ENCODE assay signal across 27 cellular contexts in the genomic region with DNA sequence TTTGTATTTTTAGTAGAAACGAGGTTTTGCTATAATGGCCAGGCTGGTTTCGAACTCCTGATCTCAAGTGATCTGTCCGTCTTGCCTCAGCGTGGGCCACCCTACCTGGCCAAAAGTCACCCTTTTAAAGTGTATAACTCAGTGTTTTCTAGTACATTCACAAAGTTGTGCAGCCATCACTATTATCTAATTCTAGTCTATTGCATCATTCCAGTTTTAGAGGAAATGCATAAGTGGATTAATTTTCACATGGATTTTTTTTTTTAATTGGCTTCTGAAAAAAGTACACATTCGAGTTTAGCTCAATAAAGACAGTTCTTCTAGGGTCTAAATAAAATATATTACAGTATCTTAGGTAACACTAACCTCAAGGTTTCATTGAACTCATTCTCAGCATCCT. TPM values are rescaled to one million over a fixed set of nuclear protein-coding genes. Genes with fewer than 3 reads are reported as not detected.
DNase-seq lines count a peak whose midpoint lies in the region; ATAC-seq, FAIRE-seq and TF ChIP-seq lines count a peak whose summit lies in the region.
"Had no signal": no experiment of that assay in that cellular context is flagged by ENCODE, and none has a peak within 500 bp of the region (broad histone marks: within the 10 kb centered on the region; RNA-seq: fewer than 3 reads in every experiment).

No MANE protein-coding gene starts in this region.

- H2BK5ac ChIP-seq in H9 (ENCODE audit: insufficient read length, low read length) = no peak overlapping the region

- H3T11ph ChIP-seq in H9 (ENCODE audit: low read length) = no peak overlapping the region

- no peak overlapping the region for H3K14ac ChIP-seq in H9 (ENCODE audit: insufficient read depth, low read length)

- H4K8ac ChIP-seq in H9 (replicated peaks; ENCODE audit: insufficient read length, low read depth, low read length) = no peak overlapping the region

- H4K5ac ChIP-seq in H9 (ENCODE audit: insufficient read length, low read depth, low read length) = no peak overlapping the region

- H3K23me2 ChIP-seq in H9 (ENCODE audit: insufficient read length, low read depth, low read length, poor library complexity, severe bottlenecking) = peaks cover 10% of the 10 kb centered on the region

- no peak overlapping the region for H4K91ac ChIP-seq in H9 (ENCODE audit: insufficient read length, low read depth, low read length)

- H3K36me3 Mint-ChIP-seq in H9 (ENCODE audit: insufficient read depth in 1 of 3, low read depth in 3 of 3) = peaks cover 0 to 5% (median 1%) of the 10 kb centered on the region in 3 experiments; a peak in 3 of 7 replicates
- H3K36me3 Mint-ChIP-seq: CD14-positive monocyte; CD4-positive, CD25-positive, alpha-beta regulatory T cell had no signal

- no peak for TF ChIP-seq RAD21 in HepG2 (CRISPR knock-in tag; IDR thresholded peaks at IDR 0.05)

- H3K56ac ChIP-seq in H9 (ENCODE audit: insufficient read length, low read depth, low read length) = no peak overlapping the region

- no peak overlapping the region for H3K27ac Mint-ChIP-seq in H9
- H3K27ac Mint-ChIP-seq: CD14-positive monocyte; CD4-positive, alpha-beta memory T cell; CD4-positive, CD25-positive, alpha-beta regulatory T cell; CD8-positive, alpha-beta memory T cell had no signal

- H3K4me2 ChIP-seq in HepG2 (ENCODE audit: low read depth, low read length) (no peak overlapping the region), Karpas-422 (ENCODE audit: low read depth, low read length, poor library complexity, severe bottlenecking) (no peak overlapping the region), H9 (ENCODE audit: insufficient read depth, insufficient read length, low read length) (no peak overlapping the region)
- H3K4me2 ChIP-seq: A549, BLaER1 had no signal

- WGBS in HepG2 (ENCODE audit: low lambda C conversion rate) = 86% methylated on average over 5 of the region's 5 CpGs
- WGBS in right lobe of liver (ENCODE audit: insufficient coverage, low coverage, low lambda C conversion rate, missing lambda C conversion rate) = 85% methylated on average over 5 of the region's 5 CpGs
- no CpG with 5 or more reads among the region's 5 CpGs for WGBS in H9 (ENCODE audit: extremely low coverage, insufficient read length, low lambda C conversion rate)

- H3K79me2 ChIP-seq in HepG2 (ENCODE audit: insufficient read depth, low read length) (peaks cover 10% of the 10 kb centered on the region), Karpas-422 (ENCODE audit: low read length) (peaks cover 15% of the 10 kb centered on the region), H9 (ENCODE audit: insufficient read depth, low read length) (peaks cover 4% of the 10 kb centered on the region; the same call in 1 of the 2 replicates)

- H3K4ac ChIP-seq in H9 (ENCODE audit: low read depth, low read length) = no peak overlapping the region

- ATAC-seq in HepG2 (no peak), right lobe of liver (no peak), GM21576 (IDR thresholded peaks at IDR 0.05; ENCODE audit: unreplicated experiment) (no peak)
- ATAC-seq: A549, GM12878 had no signal

- H3K4me1 ChIP-seq in HepG2 (ENCODE audit: insufficient read depth, low read length) = peaks cover 7% of the 10 kb centered on the region
- H3K4me1 ChIP-seq in right lobe of liver = peaks cover 0 to 5% (median under 1%) of the 10 kb centered on the region in 4 donors
- H3K4me1 ChIP-seq in Karpas-422 (ENCODE audit: low read length) = peaks cover 9% of the 10 kb centered on the region
- H3K4me1 ChIP-seq in H9 (ENCODE audit: insufficient read depth, low read length) = no peaks in the 10 kb centered on the region
- H3K4me1 ChIP-seq: BE2C had no signal

- no peak overlapping the region for H2BK120ac ChIP-seq in H9 (ENCODE audit: low read depth, low read length, poor library complexity, severe bottlenecking)

- H3K4me3 Mint-ChIP-seq in H9 = no peak overlapping the region
- H3K4me3 Mint-ChIP-seq: CD14-positive monocyte; CD4-positive, alpha-beta memory T cell; CD4-positive, CD25-positive, alpha-beta regulatory T cell had no signal

- no peaks in the 10 kb centered on the region for H3K79me1 ChIP-seq in H9 (ENCODE audit: insufficient read depth, low read depth, low read length, poor library complexity, severe bottlenecking)

- TF ChIP-seq EP300 in HepG2 (IDR thresholded peaks at IDR 0.05; ENCODE audit: low read depth in 2 of 2, low read length in 2 of 2) (no peak), HepG2 (CRISPR knock-in tag; IDR thresholded peaks at IDR 0.05; ENCODE audit: borderline replicate concordance) (no peak)

- H3K23ac ChIP-seq in H9 (ENCODE audit: insufficient read length, low read depth, low read length) = no peak overlapping the region

- intact Hi-C loops in HepG2 (cut with micrococcal nuclease; ENCODE audit: unreplicated experiment) (no loop called here), right lobe of liver (cut with DNase I) (no loop called here), posterior vena cava (cut with DNase I) (no loop called here)

- no peak overlapping the region for H2BK15ac ChIP-seq in H9 (ENCODE audit: low read depth, low read length)

- no peak overlapping the region for H3K27ac ChIP-seq in HepG2 (ENCODE audit: extremely low read length, insufficient read depth, low read length)
- no peak overlapping the region for H3K27ac ChIP-seq in right lobe of liver
- H3K27ac ChIP-seq in Karpas-422 (ENCODE audit: low read length) = no peak overlapping the region
- H3K27ac ChIP-seq in H9 (ENCODE audit: insufficient read length, low read depth, low read length) = no peak overlapping the region
- H3K27ac ChIP-seq: 22Rv1, A549, BLaER1 had no signal

- POLR2A ChIA-PET in HepG2 (lab: Yijun Ruan, JAX) = no interaction called here

- no TSS peak for BruUV-seq in HepG2 (replicated peaks; lab: Mats Ljungman, UMichigan)

- no peak overlapping the region for H2BK12ac ChIP-seq in H9 (ENCODE audit: insufficient read length, low read depth, low read length)

- no peak overlapping the region for H3K18ac ChIP-seq in H9 (ENCODE audit: insufficient read length, low read depth, low read length)

- H3K9ac ChIP-seq in HepG2 (ENCODE audit: insufficient read depth, low read depth, low read length) (no peak overlapping the region), Karpas-422 (ENCODE audit: low read length) (no peak overlapping the region), H9 (ENCODE audit: extremely low read depth, insufficient read length, low read length) (no peak overlapping the region)
- H3K9ac ChIP-seq: BLaER1 had no signal

- CTCF ChIA-PET in HepG2 (lab: Yijun Ruan, JAX; ENCODE audit: low intra/inter-chr PET ratio, low total read pairs) = no interaction called here

- H3K27me3 ChIP-seq in HepG2 (ENCODE audit: control insufficient read depth in 1 of 2, insufficient read depth in 2 of 2, low read length in 2 of 2) = no peaks in the 10 kb centered on the region; a peak in 1 of 5 replicates
- H3K27me3 ChIP-seq in right lobe of liver = no peaks in the 10 kb centered on the region
- no peaks in the 10 kb centered on the region for H3K27me3 ChIP-seq in Karpas-422 (ENCODE audit: low read length)
- no peaks in the 10 kb centered on the region for H3K27me3 ChIP-seq in H9 (ENCODE audit: insufficient read depth, low read length)
- H3K27me3 ChIP-seq: BE2C, BLaER1 had no signal

- no peak overlapping the region for H2AFZ ChIP-seq in HepG2 (ENCODE audit: low read length)
- H2AFZ ChIP-seq in Karpas-422 (ENCODE audit: low read length) = peak overlapping the region; percentile 76; the same call in 1 of the 2 replicates
- no peak overlapping the region for H2AFZ ChIP-seq in H9 (ENCODE audit: low read length)

- no peaks in the 10 kb centered on the region for H3K9me3 ChIP-seq in HepG2 (ENCODE audit: low read length)
- H3K9me3 ChIP-seq in right lobe of liver = no peaks in the 10 kb centered on the region
- no peaks in the 10 kb centered on the region for H3K9me3 ChIP-seq in Karpas-422 (ENCODE audit: low read length)
- H3K9me3 ChIP-seq in H9 (ENCODE audit: control insufficient read depth, low read depth, low read length) = no peaks in the 10 kb centered on the region
- H3K9me3 ChIP-seq: A549, BE2C, BLaER1 had no signal

- no peaks in the 10 kb centered on the region for H3K9me2 ChIP-seq in Karpas-422 (replicated peaks; ENCODE audit: insufficient read depth, low read length)

- DNase-seq in HepG2 (ENCODE audit: low spot score) = no peak
- DNase-seq in right lobe of liver = no peak
- DNase-seq in Karpas-422 = no peak
- peak; percentile 45 for DNase-seq in posterior vena cava (ENCODE audit: low spot score)
- DNase-seq in H9 = no peak
- DNase-seq: ACHN; BE2C; C1 segment of cervical spinal cord; CD4-positive, alpha-beta memory T cell; CD4-positive, CD25-positive, alpha-beta regulatory T cell; CD8-positive, alpha-beta memory T cell; COR-L47; DMS 273 treated with DMSO at 0.1 percent for 48 hours; DMS153; DMS53; DMS79; DND-41; EL; GDM1 had no signal

- peaks cover 4% of the 10 kb centered on the region in 2 experiments for H3K4me1 Mint-ChIP-seq in H9

- FAIRE-seq in HepG2 (lab: Jason Lieb, UNC) = no peak
- FAIRE-seq: A549, GM12878, GM12892, GM18507 had no signal

- peaks cover 0 to 1% of the 10 kb centered on the region in 2 experiments; a peak in 1 of 5 replicates for H3K36me3 ChIP-seq in HepG2 (replicated peaks in 1 of 2; ENCODE audit: control insufficient read depth in 1 of 2, insufficient read depth in 2 of 2, low read length in 2 of 2)
- no peaks in the 10 kb centered on the region for H3K36me3 ChIP-seq in right lobe of liver
- H3K36me3 ChIP-seq in Karpas-422 (ENCODE audit: insufficient read depth, low read length) = no peaks in the 10 kb centered on the region
- H3K36me3 ChIP-seq: BE2C, BLaER1 had no signal

- no peak for TF ChIP-seq POLR2A in HepG2 (IDR thresholded peaks at IDR 0.05; ENCODE audit: insufficient read depth in 1 of 2, low read depth in 2 of 2, low read length in 2 of 2)
- no peak for TF ChIP-seq POLR2A in right lobe of liver (IDR thresholded peaks at IDR 0.05)

- no peak overlapping the region for H2AK5ac ChIP-seq in H9 (ENCODE audit: insufficient read length, low read length)

- H2BK20ac ChIP-seq in H9 (ENCODE audit: low read depth, low read length, poor library complexity, severe bottlenecking) = no peak overlapping the region

- TF ChIP-seq CTCF in HepG2 (CRISPR knock-in tag; IDR thresholded peaks at IDR 0.05) (no peak), right lobe of liver (IDR thresholded peaks at IDR 0.05) (no peak), H9 (conservative IDR thresholded peaks at IDR 0.05) (no peak)

- H3K9me3 Mint-ChIP-seq in H9 = no peaks in the 10 kb centered on the region
- H3K9me3 Mint-ChIP-seq: CD4-positive, CD25-positive, alpha-beta regulatory T cell; CD8-positive, alpha-beta memory T cell had no signal

- no peak overlapping the region for H3K4me3 ChIP-seq in HepG2 (replicated peaks in 1 of 3; ENCODE audit: insufficient read depth in 1 of 3, low read depth in 2 of 3, low read length in 3 of 3)
- no peak overlapping the region for H3K4me3 ChIP-seq in right lobe of liver
- no peak overlapping the region for H3K4me3 ChIP-seq in Karpas-422 (ENCODE audit: low read length)
- H3K4me3 ChIP-seq: A549, BLaER1, GM12878 had no signal

- in situ Hi-C loops in HepG2 (cut with HindIII; ENCODE audit: extremely low pct_ligation_motif_present, low pct_unique_long_range_greater_than_20kb) = no loop called here

- H3K27me3 Mint-ChIP-seq in H9 (ENCODE audit: low read depth) = no peaks in the 10 kb centered on the region
- H3K27me3 Mint-ChIP-seq: CD4-positive, alpha-beta memory T cell; CD8-positive, alpha-beta memory T cell had no signal

- no peaks in the 10 kb centered on the region for H4K20me1 ChIP-seq in HepG2 (ENCODE audit: insufficient read depth, low read length)
- 0 out of 2 replicates have a peak, but pooled peaks cover 6% of the 10 kb centered on the region for H4K20me1 ChIP-seq in Karpas-422 (ENCODE audit: insufficient read depth, low read depth, low read length)
- H4K20me1 ChIP-seq in H9 (ENCODE audit: control insufficient read depth, insufficient read depth, insufficient read length) = no peaks in the 10 kb centered on the region

RNA-seq across cellular contexts. Expression of gene DEPDC4, which starts 3.7 kb away (rescaled TPM):
- total RNA-seq in HepG2 (2016; rRNA removed; fragmentation: Illumina TruSeq; extraction: Trizol) (5.7 and 6.6 TPM in 2 replicates), right lobe of liver (1 to 10 TPM in 4 of 6 experiments, under 1 TPM in 2; 0.37 to 2.0 (median 1.4) TPM), posterior vena cava (under 1 TPM in 1 of 2 donors, not detected in 1; 0.48 TPM), H9 (2021) (3.2 and 3.4 TPM in 2 replicates)
- 2.9 and 4.6 TPM in 2 replicates for total RNA-seq in HepG2 (2016; cell fraction: cytosol; rRNA removed; fragmentation: Illumina TruSeq; extraction: Trizol; ENCODE audit: low read depth)
- total RNA-seq in HepG2 (2016; cell fraction: insoluble cytoplasmic fraction; rRNA removed; fragmentation: Illumina TruSeq; extraction: Trizol) = 6.5 and 7.4 TPM in 2 replicates
- total RNA-seq in HepG2 (2016; cell fraction: membrane; rRNA removed; fragmentation: Illumina TruSeq; extraction: Trizol) = 2.8 and 4.0 TPM in 2 replicates
- total RNA-seq in HepG2 (2016; cell fraction: nucleus; rRNA removed; fragmentation: Illumina TruSeq; extraction: Trizol) = 6.1 and 8.7 TPM in 2 replicates
- 1.5 and 2.2 TPM in 2 replicates for polyA plus RNA-seq in HepG2 (2011; rRNA removed)
- polyA plus RNA-seq in HepG2 (2011; cell fraction: cytosol; rRNA removed) = 1.7 and 4.9 TPM in 2 replicates
- 1.1 and 1.6 TPM in 2 replicates for polyA plus RNA-seq in HepG2 (2011; cell fraction: nucleus; rRNA removed)
- polyA plus RNA-seq in HepG2 (2012) = 1.6 and 3.5 TPM in 2 replicates
- polyA plus RNA-seq in HepG2 (2016; cell fraction: cytosol; fragmentation: Illumina TruSeq; extraction: Trizol; ENCODE audit: low read depth) = 1.8 and 2.8 TPM in 2 replicates
- 5.9 and 6.8 TPM in 2 replicates for polyA plus RNA-seq in HepG2 (2016; cell fraction: insoluble cytoplasmic fraction; fragmentation: Illumina TruSeq; extraction: Trizol; ENCODE audit: low read depth)
- polyA plus RNA-seq in HepG2 (2016; cell fraction: membrane; fragmentation: Illumina TruSeq; extraction: Trizol; ENCODE audit: low read depth) = 2.6 and 3.5 TPM in 2 replicates
- polyA plus RNA-seq in HepG2 (2016; cell fraction: nucleus; fragmentation: Illumina TruSeq; extraction: Trizol; ENCODE audit: insufficient read depth, low read depth) = 1.7 and 7.0 TPM in 2 replicates
- 0.44 and 1.1 TPM in 2 replicates for polyA minus RNA-seq in HepG2 (2011; rRNA and poly(A)+ RNA removed; ENCODE audit: low replicate concordance)
- polyA minus RNA-seq in HepG2 (2011; cell fraction: cytosol; rRNA and poly(A)+ RNA removed) = 1.6 and 2.0 TPM in 2 replicates
- polyA minus RNA-seq in HepG2 (2011; cell fraction: nucleus; rRNA and poly(A)+ RNA removed) = 8.1 and 9.9 TPM in 2 replicates
- total RNA-seq in Karpas-422 (2014; rRNA removed; shearing (Covaris generic); ENCODE audit: low replicate concordance) = 1.9 and 6.2 TPM in 2 replicates
- total RNA-seq: CD4-positive, CD25-positive, alpha-beta regulatory T cell had no signal
- polyA plus RNA-seq: CD8-positive, alpha-beta memory T cell had no signal

RNA-seq across cellular contexts. Expression of gene SCYL2, which starts 3.8 kb away (rescaled TPM):
- 28.8 and 41.9 TPM in 2 replicates for total RNA-seq in HepG2 (2016; rRNA removed; fragmentation: Illumina TruSeq; extraction: Trizol)
- 57.9 and 65.3 TPM in 2 replicates for total RNA-seq in HepG2 (2016; cell fraction: cytosol; rRNA removed; fragmentation: Illumina TruSeq; extraction: Trizol; ENCODE audit: low read depth)
- 26.5 and 42.6 TPM in 2 replicates for total RNA-seq in HepG2 (2016; cell fraction: insoluble cytoplasmic fraction; rRNA removed; fragmentation: Illumina TruSeq; extraction: Trizol)
- total RNA-seq in HepG2 (2016; cell fraction: membrane; rRNA removed; fragmentation: Illumina TruSeq; extraction: Trizol) = 20.6 and 24.8 TPM in 2 replicates
- 35.3 and 36.6 TPM in 2 replicates for total RNA-seq in HepG2 (2016; cell fraction: nucleus; rRNA removed; fragmentation: Illumina TruSeq; extraction: Trizol)
- polyA plus RNA-seq in HepG2 (2011; rRNA removed) = 9.3 and 11.4 TPM in 2 replicates
- polyA plus RNA-seq in HepG2 (2011; cell fraction: cytosol; rRNA removed) = 5.1 and 8.8 TPM in 2 replicates
- 8.6 and 9.3 TPM in 2 replicates for polyA plus RNA-seq in HepG2 (2011; cell fraction: nucleus; rRNA removed)
- 15.7 and 16.0 TPM in 2 replicates for polyA plus RNA-seq in HepG2 (2012)
- polyA plus RNA-seq in HepG2 (2016; cell fraction: cytosol; fragmentation: Illumina TruSeq; extraction: Trizol; ENCODE audit: low read depth) = 1.2 and 1.4 TPM in 2 replicates
- polyA plus RNA-seq in HepG2 (2016; cell fraction: insoluble cytoplasmic fraction; fragmentation: Illumina TruSeq; extraction: Trizol; ENCODE audit: low read depth) = 28.2 and 30.7 TPM in 2 replicates
- polyA plus RNA-seq in HepG2 (2016; cell fraction: membrane; fragmentation: Illumina TruSeq; extraction: Trizol; ENCODE audit: low read depth) = 4.9 and 5.7 TPM in 2 replicates
- 31.7 and 38.1 TPM in 2 replicates for polyA plus RNA-seq in HepG2 (2016; cell fraction: nucleus; fragmentation: Illumina TruSeq; extraction: Trizol; ENCODE audit: insufficient read depth, low read depth)
- 23.2 and 39.5 TPM in 2 replicates for polyA minus RNA-seq in HepG2 (2011; rRNA and poly(A)+ RNA removed; ENCODE audit: low replicate concordance)
- 17.8 and 20.7 TPM in 2 replicates for polyA minus RNA-seq in HepG2 (2011; cell fraction: cytosol; rRNA and poly(A)+ RNA removed)
- 35.4 and 53.0 TPM in 2 replicates for polyA minus RNA-seq in HepG2 (2011; cell fraction: nucleus; rRNA and poly(A)+ RNA removed)
- 10 to 100 TPM; 17.9 to 34.1 (median 28.0) TPM for total RNA-seq in right lobe of liver
- 43.9 and 96.2 TPM in 2 replicates for total RNA-seq in Karpas-422 (2014; rRNA removed; shearing (Covaris generic); ENCODE audit: low replicate concordance)
- 10 to 100 TPM; 40.4 to 55.1 TPM for total RNA-seq in posterior vena cava
- total RNA-seq in H9 (2021) = 41.4 and 42.0 TPM in 2 replicates
